Comparison of ENCODE assay signal across 18 cellular contexts in genomic region chr12:124152733-124153132, GRCh38.
"Had no signal": no experiment of that assay in that cellular context is flagged by ENCODE, and none has a peak within 500 bp of the region (broad histone marks: within the 10 kb centered on the region; RNA-seq: fewer than 3 reads in every experiment).

No MANE protein-coding gene starts in this region.

- H3K27me3 ChIP-seq: body of pancreas, neural progenitor cell, ovary, thyroid gland, uterus had no signal

- H3K4me1 Mint-ChIP-seq: activated CD4-positive, alpha-beta T cell treated with anti-CD3 and anti-CD28 coated beads, Interleukin-2, amount 10 ng/mL, durations not matched to agents 7 days and 5 days had no signal

- H3K4me3 Mint-ChIP-seq: activated CD4-positive, alpha-beta T cell treated with anti-CD3 and anti-CD28 coated beads, Interleukin-2, amount 10 ng/mL, durations not matched to agents 7 days and 5 days; activated naive CD4-positive, alpha-beta T cell treated with anti-CD3 and anti-CD28 coated beads for 36 hours; neural progenitor cell; T-helper 17 cell had no signal

- ATAC-seq: body of pancreas, foreskin keratinocyte, heart left ventricle, T-helper 17 cell had no signal

- H3K4me1 ChIP-seq: body of pancreas, foreskin keratinocyte, heart left ventricle, left ventricle myocardium inferior, thyroid gland, uterus had no signal

- H3K27ac ChIP-seq: body of pancreas, foreskin keratinocyte, heart left ventricle, left ventricle myocardium inferior, neural progenitor cell, ovary, skin epidermis, thyroid gland, uterus had no signal

- H3K4me3 ChIP-seq: body of pancreas, heart left ventricle, left ventricle myocardium inferior, neural progenitor cell, ovary, skin epidermis, thyroid gland, uterus had no signal

- H3K27ac Mint-ChIP-seq: activated CD4-positive, alpha-beta T cell treated with anti-CD3 and anti-CD28 coated beads, Interleukin-2, amount 10 ng/mL, durations not matched to agents 7 days and 5 days; activated naive CD4-positive, alpha-beta T cell treated with anti-CD3 and anti-CD28 coated beads for 36 hours; neural progenitor cell; T-helper 17 cell had no signal

- DNase-seq: activated CD4-positive, alpha-beta T cell treated with anti-CD3 and anti-CD28 coated beads, Interleukin-2, amount 10 ng/mL, durations not matched to agents 7 days and 5 days; activated CD4-positive, CD25-positive, alpha-beta regulatory T cell; activated CD8-positive, alpha-beta memory T cell treated with anti-CD3 and anti-CD28 coated beads for 24 hours; activated naive CD4-positive, alpha-beta T cell treated with anti-CD3 and anti-CD28 coated beads for 36 hours; amniotic stem cell; body of pancreas; effector memory CD4-positive, alpha-beta T cell; foreskin keratinocyte; heart left ventricle; left ventricle myocardium inferior; mesenchymal stem cell; ovary; stimulated activated CD4-positive, alpha-beta T cell treated with anti-CD3 and anti-CD28 coated beads, Interleukin-4, amount 100 ng/mL, for 4 hours; T-helper 17 cell; thyroid gland; uterus had no signal

- H3K36me3 ChIP-seq: heart left ventricle, left ventricle myocardium inferior, neural progenitor cell, ovary, thyroid gland, uterus had no signal

- H3K9me3 ChIP-seq: body of pancreas, ovary, thyroid gland, uterus had no signal

- H3K9me3 Mint-ChIP-seq: activated CD4-positive, alpha-beta T cell treated with anti-CD3 and anti-CD28 coated beads, Interleukin-2, amount 10 ng/mL, durations not matched to agents 7 days and 5 days; activated naive CD4-positive, alpha-beta T cell treated with anti-CD3 and anti-CD28 coated beads for 36 hours had no signal
